Comparison of ENCODE assay signal across 30 cellular contexts in the genomic region with DNA sequence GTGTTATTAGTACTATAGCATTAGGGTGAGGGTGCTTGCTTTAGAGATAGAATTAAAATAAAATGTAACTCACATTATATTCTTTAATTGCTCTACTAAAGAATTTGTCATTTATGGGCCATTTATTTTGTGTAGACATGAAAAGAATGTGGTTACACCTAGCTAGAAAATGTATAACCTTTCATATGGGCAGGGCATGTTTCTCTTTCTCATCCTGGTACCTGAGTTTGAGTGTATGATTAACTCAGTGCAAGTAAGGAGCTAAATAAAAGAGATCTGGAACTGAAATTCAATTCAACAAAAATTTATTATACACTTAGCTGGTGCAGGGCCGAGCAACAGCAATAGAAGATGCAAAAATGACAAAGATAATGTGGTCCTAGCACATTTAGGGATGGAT. TPM values are rescaled to one million over a fixed set of nuclear protein-coding genes. Genes with fewer than 3 reads are reported as not detected.
DNase-seq lines count a peak whose midpoint lies in the region; ATAC-seq, FAIRE-seq and TF ChIP-seq lines count a peak whose summit lies in the region.
"Had no signal": no experiment of that assay in that cellular context is flagged by ENCODE, and none has a peak within 500 bp of the region (broad histone marks: within the 10 kb centered on the region; RNA-seq: fewer than 3 reads in every experiment).

No MANE protein-coding gene starts in this region.

- DNase-seq in GM19239 (ENCODE audit: insufficient read length, low spot score): no peak
- peak; percentile 69 for DNase-seq in LoVo (ENCODE audit: low spot score)
- DNase-seq in kidney: no peak
- peak; percentile 82 for DNase-seq in small intestine
- DNase-seq in Kasumi-1 (lab: John Stamatoyannopoulos, UW): no peak
- DNase-seq in cerebellar nuclear complex (lab: John Stamatoyannopoulos, UW): no peak
- DNase-seq in NCI-H748 (lab: John Stamatoyannopoulos, UW; ENCODE audit: unreplicated experiment): no peak
- DNase-seq: activated CD4-positive, alpha-beta T cell treated with anti-CD3 and anti-CD28 coated beads, Interleukin-2, amount 10 ng/mL, durations not matched to agents 7 days and 5 days; activated naive CD8-positive, alpha-beta T cell treated with anti-CD3 and anti-CD28 coated beads, Interleukin-2, amount 50 U/mL, for 24 hours; activated T-cell treated with anti-CD3 and anti-CD28 coated beads, Interleukin-2, amount 50 U/mL, for 4 hours; central memory CD4-positive, alpha-beta T cell; dermis blood vessel endothelial cell; endodermal cell; glutamatergic neuron; GOT3; HFFc6; NCI-H1436; NCI-H2081 treated with DMSO at 0.1 percent for 48 hours; NCI-H2227 treated with DMSO at 0.1 percent for 48 hours; NCI-H526; SHP77; trophoblast cell had no signal

- H3K4me3 ChIP-seq in kidney (ENCODE audit: low read length in 2 of 2) (no peak overlapping the region), small intestine (ENCODE audit: low read depth in 1 of 2, low read length in 2 of 2) (no peak overlapping the region)
- H3K4me3 ChIP-seq: BLaER1 treated with 17β-estradiol and CSF1 and Interleukin-3, amounts not matched to agents 10 nM and 100 nM; lung had no signal

- ATAC-seq in GM18873 (IDR thresholded peaks at IDR 0.05; ENCODE audit: low FRiP score, unreplicated experiment): no peak
- ATAC-seq: activated naive CD8-positive, alpha-beta T cell treated with anti-CD3 and anti-CD28 coated beads, Interleukin-2, amount 50 U/mL, for 24 hours; activated T-cell treated with anti-CD3 and anti-CD28 coated beads, Interleukin-2, amount 50 U/mL, for 4 hours; esophagus mucosa; stimulated activated effector memory CD8-positive, alpha-beta T cell treated with anti-CD3 and anti-CD28 coated beads, Interleukin-12 subunit alpha, Interleukin-12 subunit beta, amount 100 ng/mL, for 72 hours had no signal

- H3K9ac ChIP-seq in kidney (ENCODE audit: low read length in 2 of 2): no peak overlapping the region
- H3K9ac ChIP-seq: BLaER1 treated with 17β-estradiol and CSF1 and Interleukin-3, amounts not matched to agents 10 nM and 100 nM; KMS-11 had no signal

- FAIRE-seq in GM19239 (lab: Jason Lieb, UNC) (peak; percentile 70), kidney (lab: Jason Lieb, UNC) (peak; percentile 45), small intestine (lab: Jason Lieb, UNC) (peak; percentile 10)
- FAIRE-seq: islet of Langerhans had no signal

- WGBS in small intestine, 3 donors: 7 to 65% (median 48%) methylated on average over 1 of the region's 1 CpG

- peaks cover 5 to 6% of the 10 kb centered on the region in 2 donors for H3K4me1 ChIP-seq in kidney (ENCODE audit: control insufficient read depth in 1 of 2, insufficient read depth in 1 of 2, low read depth in 1 of 2, low read length in 2 of 2)
- H3K4me1 ChIP-seq in small intestine (ENCODE audit: control insufficient read depth in 2 of 2, insufficient read depth in 1 of 2, low read depth in 1 of 2, low read length in 1 of 2): peaks cover 3 to 4% of the 10 kb centered on the region in 2 donors

- TF ChIP-seq CTCF in kidney (IDR thresholded peaks at IDR 0.05; ENCODE audit: borderline replicate concordance, extremely low read depth, insufficient read depth): no peak

- no peaks in the 10 kb centered on the region for H3K36me3 ChIP-seq in kidney (ENCODE audit: control insufficient read depth in 1 of 2, insufficient read depth in 2 of 2, low read length in 2 of 2)
- H3K36me3 ChIP-seq in small intestine (ENCODE audit: control insufficient read depth in 2 of 2, insufficient read depth in 2 of 2, low read length in 2 of 2): no peaks in the 10 kb centered on the region
- H3K36me3 ChIP-seq: BLaER1 treated with 17β-estradiol and CSF1 and Interleukin-3, amounts not matched to agents 10 nM and 100 nM had no signal

- intact Hi-C loops in kidney (cut with DNase I): loop anchor here (10.0 kb wide), 1 partner anchor 127 kb away; no protein-coding TSS in a partner anchor

- H3K27me3 ChIP-seq in small intestine (ENCODE audit: control insufficient read depth in 2 of 2, insufficient read depth in 2 of 2, low read length in 2 of 2): no peaks in the 10 kb centered on the region
- H3K27me3 ChIP-seq: BLaER1 treated with 17β-estradiol and CSF1 and Interleukin-3, amounts not matched to agents 10 nM and 100 nM had no signal

- H3K27ac ChIP-seq in kidney (ENCODE audit: low read depth in 2 of 2, low read length in 2 of 2): peak overlapping the region in 1 of 2 donors; percentile 52
- peak overlapping the region in 1 of 2 donors; percentile 51 for H3K27ac ChIP-seq in small intestine (ENCODE audit: low read depth in 1 of 2, low read length in 1 of 2)
- H3K27ac ChIP-seq: KMS-11 had no signal

- H3K9me3 ChIP-seq in kidney (ENCODE audit: control insufficient read depth in 1 of 2, low read length in 2 of 2) (no peaks in the 10 kb centered on the region), small intestine (ENCODE audit: control insufficient read depth, low read depth) (no peaks in the 10 kb centered on the region)
- H3K9me3 ChIP-seq: BLaER1 treated with 17β-estradiol and CSF1 and Interleukin-3, amounts not matched to agents 10 nM and 100 nM had no signal

RNA-seq across cellular contexts. Expression of a gene that starts 47.4 kb away (rescaled TPM):
- 12.7 TPM for total RNA-seq in kidney
- polyA plus RNA-seq in kidney (ENCODE audit: insufficient read depth, low read depth, low replicate concordance) (5.4 TPM), small intestine (1 to 10 TPM; 3.0 to 3.8 (median 3.4) TPM)
- polyA plus RNA-seq: neural cell had no signal

Comparison
In these comparisons a context has a peak if more than half of its experiments do, and no peak if none do; other contexts are left out.
1. DNase-seq: peak in LoVo (single experiment) and small intestine (single experiment); none in GM19239 (single experiment), kidney (single experiment), Kasumi-1 (0 of 2), cerebellar nuclear complex (0 of 2) and NCI-H748 (single experiment).